In the genomic region with DNA sequence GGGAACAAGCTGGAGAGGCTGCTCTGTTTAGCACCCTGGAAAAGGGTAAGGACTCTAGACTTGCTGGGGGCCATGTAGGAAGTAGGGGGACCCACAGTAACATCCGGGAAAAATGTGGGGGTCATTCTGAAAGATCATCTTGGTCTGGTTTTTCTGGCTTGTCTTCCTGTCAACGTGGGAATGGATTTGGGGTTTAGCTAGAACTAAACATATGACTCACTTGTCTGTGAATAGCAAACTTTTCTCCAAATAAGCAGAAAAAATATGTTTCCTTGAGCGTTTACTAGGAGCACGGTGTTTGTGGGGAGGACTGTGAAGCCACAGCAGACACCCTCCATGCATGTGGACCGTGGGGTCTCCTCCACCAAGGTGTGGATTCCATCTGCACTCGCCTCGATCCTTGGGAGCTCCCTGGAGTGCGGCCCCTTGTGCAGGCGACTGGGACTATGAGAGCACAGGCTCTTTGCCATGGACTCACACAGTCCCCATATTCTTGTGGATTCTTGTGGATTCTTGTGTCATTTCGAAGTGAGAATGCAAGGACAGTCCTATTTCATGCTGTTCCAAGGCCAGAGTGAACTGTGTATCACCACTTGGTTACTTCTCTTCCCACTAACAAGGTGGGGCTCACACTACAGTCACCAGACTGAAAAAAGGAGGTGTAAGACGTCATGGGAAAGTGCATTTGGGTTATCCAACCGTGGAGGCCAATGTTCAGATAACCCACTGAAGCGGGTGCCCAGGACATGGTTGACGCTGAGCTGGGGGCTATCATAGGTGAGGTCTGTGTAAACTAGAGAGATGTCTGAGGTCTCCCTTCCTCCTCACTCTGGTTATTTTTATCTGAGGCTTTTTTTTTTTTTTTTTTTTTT, we compare ENCODE assay signal across 11 cellular contexts.
DNase-seq lines count a peak whose midpoint lies in the region; ATAC-seq, FAIRE-seq and TF ChIP-seq lines count a peak whose summit lies in the region.
"Had no signal": no experiment of that assay in that cellular context is flagged by ENCODE, and none has a peak within 500 bp of the region (broad histone marks: within the 10 kb centered on the region; RNA-seq: fewer than 3 reads in every experiment).

No MANE protein-coding gene starts in this region.

- DNase-seq in fibroblast of mammary gland (ENCODE audit: low read depth) (peak; percentile 33), urothelium cell line (ENCODE audit: low spot score) (no peak), SW480 (ENCODE audit: low spot score) (no peak)
- DNase-seq in effector memory CD4-positive, alpha-beta T cell, result no peak
- no peak for DNase-seq in stimulated activated CD4-positive, alpha-beta T cell treated with anti-CD3 and anti-CD28 coated beads, Interleukin-1b, Interleukin-23, amount 100 ng/mL, for 48 hours
- DNase-seq: activated CD8-positive, alpha-beta memory T cell treated with anti-CD3 and anti-CD28 coated beads for 24 hours; activated naive CD8-positive, alpha-beta T cell treated with anti-CD3 and anti-CD28 coated beads, Interleukin-2, amount 50 U/mL, for 24 hours; NCI-H524 treated with DMSO at 0.1 percent for 48 hours had no signal

- FAIRE-seq in urothelium cell line (lab: Jason Lieb, UNC), result peak; percentile 13

- no peak for TF ChIP-seq CTCF in fibroblast of mammary gland (conservative IDR thresholded peaks at IDR 0.05; ENCODE audit: control insufficient read depth, insufficient read depth, low read depth, low read length)

- H3K4me1 ChIP-seq in effector memory CD4-positive, alpha-beta T cell (ENCODE audit: control insufficient read depth, insufficient read depth, low read length, poor library complexity, severe bottlenecking), result no peaks in the 10 kb centered on the region
- H3K4me1 ChIP-seq: parathyroid adenoma had no signal

- no peaks in the 10 kb centered on the region for H3K9me3 ChIP-seq in effector memory CD4-positive, alpha-beta T cell (ENCODE audit: control insufficient read depth, low read length)

- no peaks in the 10 kb centered on the region for H3K27me3 ChIP-seq in effector memory CD4-positive, alpha-beta T cell (replicated peaks; ENCODE audit: control insufficient read depth, insufficient read depth, low read length, poor library complexity, severe bottlenecking)

- no peaks in the 10 kb centered on the region for H3K36me3 ChIP-seq in effector memory CD4-positive, alpha-beta T cell (ENCODE audit: control insufficient read depth, insufficient read depth, low read length)

- H3K27ac ChIP-seq in effector memory CD4-positive, alpha-beta T cell (ENCODE audit: insufficient read depth, low read length, poor library complexity, severe bottlenecking), result no peak overlapping the region
- H3K27ac ChIP-seq: parathyroid adenoma had no signal

- ATAC-seq in GM19043 (IDR thresholded peaks at IDR 0.05; ENCODE audit: low read depth, unreplicated experiment) (peak; percentile 66), HG03571 (IDR thresholded peaks at IDR 0.05; ENCODE audit: unreplicated experiment) (peak; percentile 45)
- ATAC-seq: activated naive CD8-positive, alpha-beta T cell treated with anti-CD3 and anti-CD28 coated beads, Interleukin-2, amount 50 U/mL, for 24 hours had no signal

- no peak overlapping the region for H3K4me3 ChIP-seq in fibroblast of mammary gland (ENCODE audit: control insufficient read depth, low read depth, low read length)
- H3K4me3 ChIP-seq in effector memory CD4-positive, alpha-beta T cell (ENCODE audit: insufficient read depth, low read depth, low read length, poor library complexity, severe bottlenecking), result no peak overlapping the region
